In the genomic region with DNA sequence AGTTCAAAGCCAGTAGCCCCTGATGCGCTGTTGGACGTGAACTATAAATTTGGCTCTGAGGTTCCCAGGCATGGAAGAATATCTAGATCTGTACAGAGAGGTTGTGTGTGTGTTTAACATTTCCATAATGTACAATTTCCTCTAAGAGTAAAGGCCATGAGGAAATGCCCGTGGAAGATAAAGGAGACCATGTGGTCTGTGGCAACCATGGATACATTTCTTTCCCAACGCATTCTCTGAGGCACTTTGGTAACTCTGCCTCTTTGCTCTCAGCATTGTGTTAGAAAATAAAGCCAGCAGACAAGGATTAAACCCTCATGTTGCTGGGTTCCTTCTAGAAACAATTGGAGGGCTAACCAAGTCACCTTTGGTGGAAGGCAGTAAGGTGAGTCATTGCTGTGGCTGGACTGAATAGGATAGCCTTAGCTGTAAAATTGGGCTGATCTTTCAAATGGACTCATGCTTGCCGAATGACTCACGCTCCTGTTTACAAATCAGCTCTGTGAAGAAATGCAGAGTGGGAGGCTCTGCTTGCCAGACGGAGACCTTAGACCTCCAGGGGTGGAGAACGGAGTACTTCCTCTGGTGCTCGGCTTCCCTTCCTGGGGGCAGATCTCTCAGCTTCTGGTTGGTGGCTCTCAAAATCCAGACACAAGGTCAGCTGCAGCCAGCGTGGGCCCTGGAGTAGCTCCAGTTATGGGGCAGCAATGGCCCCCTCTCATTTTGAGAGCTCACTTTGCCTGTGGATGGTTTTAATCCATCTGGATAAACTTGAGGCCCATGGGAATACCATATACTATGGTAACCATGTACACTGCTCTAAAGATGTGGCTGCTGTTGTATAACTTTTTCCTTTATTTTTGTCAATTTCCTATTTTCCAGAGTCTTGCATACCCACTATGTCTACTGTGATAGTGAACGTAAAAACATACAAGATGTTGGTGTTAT, we compare ENCODE assay signal across 1 cellular context.
TF ChIP-seq lines count a peak whose summit lies in the region.

No MANE protein-coding gene starts in this region.

TF ChIP-seq in HepG2, 621 proteins besides CTCF, POLR2A, EP300 and RAD21 (continued from another document and continues in another):
- TF ChIP-seq REST (IDR thresholded peaks at IDR 0.05; ENCODE audit: borderline replicate concordance in 1 of 2, low read depth in 1 of 2, low read length in 2 of 2): peak in 1 of 2 experiments; percentile 42; a peak in 1 of 4 replicates
- peak; percentile 81 for TF ChIP-seq CEBPG (CRISPR knock-in tag; IDR thresholded peaks at IDR 0.05)
- peak; percentile 94 for TF ChIP-seq ZMYM3 (CRISPR knock-in tag; IDR thresholded peaks at IDR 0.05)
- peak; percentile 44; the same call in 1 of the 2 replicates for TF ChIP-seq YEATS4 (CRISPR knock-in tag; IDR thresholded peaks at IDR 0.05; ENCODE audit: borderline replicate concordance)
- TF ChIP-seq TBX2 (CRISPR knock-in tag; IDR thresholded peaks at IDR 0.05; ENCODE audit: borderline replicate concordance): peak; percentile 89
- no peak for TF ChIP-seq PAX8 (CRISPR knock-in tag; IDR thresholded peaks at IDR 0.05; ENCODE audit: borderline replicate concordance)
- TF ChIP-seq ARNT2 (CRISPR knock-in tag; IDR thresholded peaks at IDR 0.05; ENCODE audit: low read depth): peak; percentile 30; the same call in 1 of the 2 replicates
- no peak for TF ChIP-seq ZNF878 (CRISPR knock-in tag; IDR thresholded peaks at IDR 0.05)
- no peak for TF ChIP-seq PAWR (CRISPR knock-in tag; IDR thresholded peaks at IDR 0.05; ENCODE audit: borderline replicate concordance)
- TF ChIP-seq CAMTA2 (CRISPR knock-in tag; IDR thresholded peaks at IDR 0.05; ENCODE audit: borderline replicate concordance): no peak
- TF ChIP-seq, protein P1, sequence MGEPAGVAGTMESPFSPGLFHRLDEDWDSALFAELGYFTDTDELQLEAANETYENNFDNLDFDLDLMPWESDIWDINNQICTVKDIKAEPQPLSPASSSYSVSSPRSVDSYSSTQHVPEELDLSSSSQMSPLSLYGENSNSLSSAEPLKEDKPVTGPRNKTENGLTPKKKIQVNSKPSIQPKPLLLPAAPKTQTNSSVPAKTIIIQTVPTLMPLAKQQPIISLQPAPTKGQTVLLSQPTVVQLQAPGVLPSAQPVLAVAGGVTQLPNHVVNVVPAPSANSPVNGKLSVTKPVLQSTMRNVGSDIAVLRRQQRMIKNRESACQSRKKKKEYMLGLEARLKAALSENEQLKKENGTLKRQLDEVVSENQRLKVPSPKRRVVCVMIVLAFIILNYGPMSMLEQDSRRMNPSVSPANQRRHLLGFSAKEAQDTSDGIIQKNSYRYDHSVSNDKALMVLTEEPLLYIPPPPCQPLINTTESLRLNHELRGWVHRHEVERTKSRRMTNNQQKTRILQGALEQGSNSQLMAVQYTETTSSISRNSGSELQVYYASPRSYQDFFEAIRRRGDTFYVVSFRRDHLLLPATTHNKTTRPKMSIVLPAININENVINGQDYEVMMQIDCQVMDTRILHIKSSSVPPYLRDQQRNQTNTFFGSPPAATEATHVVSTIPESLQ (CRISPR knock-in tag; conservative IDR thresholded peaks at IDR 0.05): no peak
- TF ChIP-seq DRAP1 (CRISPR knock-in tag; IDR thresholded peaks at IDR 0.05): peak; percentile 34
- peak; percentile 42; the same call in 1 of the 2 replicates for TF ChIP-seq MYC (CRISPR knock-in tag; IDR thresholded peaks at IDR 0.05; ENCODE audit: borderline replicate concordance)
- TF ChIP-seq, protein P2, sequence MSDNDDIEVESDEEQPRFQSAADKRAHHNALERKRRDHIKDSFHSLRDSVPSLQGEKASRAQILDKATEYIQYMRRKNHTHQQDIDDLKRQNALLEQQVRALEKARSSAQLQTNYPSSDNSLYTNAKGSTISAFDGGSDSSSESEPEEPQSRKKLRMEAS (IDR thresholded peaks at IDR 0.05): peak; percentile 53; the same call in 1 of the 2 replicates
- no peak for TF ChIP-seq TOE1 (CRISPR knock-in tag; IDR thresholded peaks at IDR 0.05)
- no peak; the same call in 1 of the 2 replicates for TF ChIP-seq ARHGAP35 (CRISPR knock-in tag; IDR thresholded peaks at IDR 0.05; ENCODE audit: borderline replicate concordance)
- no peak for TF ChIP-seq SOX6 (IDR thresholded peaks at IDR 0.05)
- TF ChIP-seq SOX6 (CRISPR knock-in tag; IDR thresholded peaks at IDR 0.05): peak; percentile 85
- TF ChIP-seq ZNF574 (CRISPR knock-in tag; IDR thresholded peaks at IDR 0.05): peak; percentile 60
- TF ChIP-seq ZNF616 (CRISPR knock-in tag; IDR thresholded peaks at IDR 0.05; ENCODE audit: low read depth): no peak
- no peak for TF ChIP-seq DNMT1 (CRISPR knock-in tag; IDR thresholded peaks at IDR 0.05)
- 0 out of 2 replicates have a peak, but pooled peaks have one; percentile 73 for TF ChIP-seq PITX1 (CRISPR knock-in tag; IDR thresholded peaks at IDR 0.05)
- TF ChIP-seq ZNF24 (IDR thresholded peaks at IDR 0.05): peak; percentile 82; the same call in 1 of the 2 replicates
- peak; percentile 11; the same call in 1 of the 2 replicates for TF ChIP-seq NFYB (CRISPR knock-in tag; IDR thresholded peaks at IDR 0.05)
- TF ChIP-seq PREB (CRISPR knock-in tag; IDR thresholded peaks at IDR 0.05): no peak
- no peak for TF ChIP-seq NR1H2 (CRISPR knock-in tag; IDR thresholded peaks at IDR 0.05; ENCODE audit: borderline replicate concordance, low read depth)
- no peak for TF ChIP-seq CHCHD3 (CRISPR knock-in tag; IDR thresholded peaks at IDR 0.05)
- TF ChIP-seq, protein P3, sequence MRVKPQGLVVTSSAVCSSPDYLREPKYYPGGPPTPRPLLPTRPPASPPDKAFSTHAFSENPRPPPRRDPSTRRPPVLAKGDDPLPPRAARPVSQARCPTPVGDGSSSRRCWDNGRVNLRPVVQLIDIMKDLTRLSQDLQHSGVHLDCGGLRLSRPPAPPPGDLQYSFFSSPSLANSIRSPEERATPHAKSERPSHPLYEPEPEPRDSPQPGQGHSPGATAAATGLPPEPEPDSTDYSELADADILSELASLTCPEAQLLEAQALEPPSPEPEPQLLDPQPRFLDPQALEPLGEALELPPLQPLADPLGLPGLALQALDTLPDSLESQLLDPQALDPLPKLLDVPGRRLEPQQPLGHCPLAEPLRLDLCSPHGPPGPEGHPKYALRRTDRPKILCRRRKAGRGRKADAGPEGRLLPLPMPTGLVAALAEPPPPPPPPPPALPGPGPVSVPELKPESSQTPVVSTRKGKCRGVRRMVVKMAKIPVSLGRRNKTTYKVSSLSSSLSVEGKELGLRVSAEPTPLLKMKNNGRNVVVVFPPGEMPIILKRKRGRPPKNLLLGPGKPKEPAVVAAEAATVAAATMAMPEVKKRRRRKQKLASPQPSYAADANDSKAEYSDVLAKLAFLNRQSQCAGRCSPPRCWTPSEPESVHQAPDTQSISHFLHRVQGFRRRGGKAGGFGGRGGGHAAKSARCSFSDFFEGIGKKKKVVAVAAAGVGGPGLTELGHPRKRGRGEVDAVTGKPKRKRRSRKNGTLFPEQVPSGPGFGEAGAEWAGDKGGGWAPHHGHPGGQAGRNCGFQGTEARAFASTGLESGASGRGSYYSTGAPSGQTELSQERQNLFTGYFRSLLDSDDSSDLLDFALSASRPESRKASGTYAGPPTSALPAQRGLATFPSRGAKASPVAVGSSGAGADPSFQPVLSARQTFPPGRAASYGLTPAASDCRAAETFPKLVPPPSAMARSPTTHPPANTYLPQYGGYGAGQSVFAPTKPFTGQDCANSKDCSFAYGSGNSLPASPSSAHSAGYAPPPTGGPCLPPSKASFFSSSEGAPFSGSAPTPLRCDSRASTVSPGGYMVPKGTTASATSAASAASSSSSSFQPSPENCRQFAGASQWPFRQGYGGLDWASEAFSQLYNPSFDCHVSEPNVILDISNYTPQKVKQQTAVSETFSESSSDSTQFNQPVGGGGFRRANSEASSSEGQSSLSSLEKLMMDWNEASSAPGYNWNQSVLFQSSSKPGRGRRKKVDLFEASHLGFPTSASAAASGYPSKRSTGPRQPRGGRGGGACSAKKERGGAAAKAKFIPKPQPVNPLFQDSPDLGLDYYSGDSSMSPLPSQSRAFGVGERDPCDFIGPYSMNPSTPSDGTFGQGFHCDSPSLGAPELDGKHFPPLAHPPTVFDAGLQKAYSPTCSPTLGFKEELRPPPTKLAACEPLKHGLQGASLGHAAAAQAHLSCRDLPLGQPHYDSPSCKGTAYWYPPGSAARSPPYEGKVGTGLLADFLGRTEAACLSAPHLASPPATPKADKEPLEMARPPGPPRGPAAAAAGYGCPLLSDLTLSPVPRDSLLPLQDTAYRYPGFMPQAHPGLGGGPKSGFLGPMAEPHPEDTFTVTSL (CRISPR knock-in tag; IDR thresholded peaks at IDR 0.05; ENCODE audit: borderline replicate concordance): peak; percentile 94
- no peak for TF ChIP-seq NAIF1 (CRISPR knock-in tag; IDR thresholded peaks at IDR 0.05; ENCODE audit: borderline replicate concordance)
- TF ChIP-seq TFAP4 (IDR thresholded peaks at IDR 0.05; ENCODE audit: borderline replicate concordance, low read depth): peak; percentile 76; the same call in 1 of the 2 replicates
- 0 out of 2 replicates have a peak, but pooled peaks have one; percentile 43 for TF ChIP-seq ZNF264 (CRISPR knock-in tag; IDR thresholded peaks at IDR 0.05)
- peak; percentile 71 to 77 for TF ChIP-seq NR2F1 (CRISPR knock-in tag; IDR thresholded peaks at IDR 0.05)
- no peak for TF ChIP-seq TAF15 (IDR thresholded peaks at IDR 0.05; ENCODE audit: low read depth, low read length, poor library complexity, severe bottlenecking)
- no peak for TF ChIP-seq TBP (CRISPR knock-in tag; IDR thresholded peaks at IDR 0.05)
- TF ChIP-seq SP140L (CRISPR knock-in tag; IDR thresholded peaks at IDR 0.05; ENCODE audit: borderline replicate concordance): 0 out of 2 replicates have a peak, but pooled peaks have one; percentile 44
- peak; percentile 93 for TF ChIP-seq FOXK1 (CRISPR knock-in tag; IDR thresholded peaks at IDR 0.05; ENCODE audit: borderline replicate concordance, low read depth)
- 0 out of 2 replicates have a peak, but pooled peaks have one; percentile 21 for TF ChIP-seq ONECUT2 (CRISPR knock-in tag; IDR thresholded peaks at IDR 0.05)
- TF ChIP-seq, protein P4, sequence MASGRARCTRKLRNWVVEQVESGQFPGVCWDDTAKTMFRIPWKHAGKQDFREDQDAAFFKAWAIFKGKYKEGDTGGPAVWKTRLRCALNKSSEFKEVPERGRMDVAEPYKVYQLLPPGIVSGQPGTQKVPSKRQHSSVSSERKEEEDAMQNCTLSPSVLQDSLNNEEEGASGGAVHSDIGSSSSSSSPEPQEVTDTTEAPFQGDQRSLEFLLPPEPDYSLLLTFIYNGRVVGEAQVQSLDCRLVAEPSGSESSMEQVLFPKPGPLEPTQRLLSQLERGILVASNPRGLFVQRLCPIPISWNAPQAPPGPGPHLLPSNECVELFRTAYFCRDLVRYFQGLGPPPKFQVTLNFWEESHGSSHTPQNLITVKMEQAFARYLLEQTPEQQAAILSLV (CRISPR knock-in tag; IDR thresholded peaks at IDR 0.05; ENCODE audit: borderline replicate concordance): 0 out of 2 replicates have a peak, but pooled peaks have one; percentile 64
